In genomic region chr3:64161481-64161952, GRCh38 we compare ENCODE assay signal across 11 cellular contexts.
DNase-seq lines count a peak whose midpoint lies in the region; ATAC-seq and TF ChIP-seq lines count a peak whose summit lies in the region.
"Had no signal": no experiment of that assay in that cellular context is flagged by ENCODE, and none has a peak within 500 bp of the region (broad histone marks: within the 10 kb centered on the region; RNA-seq: fewer than 3 reads in every experiment).

No MANE protein-coding gene starts in this region.

- H3K27ac Mint-ChIP-seq in activated CD4-positive, alpha-beta memory T cell treated with anti-CD3 and anti-CD28 coated beads, Interleukin-2, amount 10 ng/mL, durations not matched to agents 7 days and 5 days: no peak overlapping the region

- no peaks in the 10 kb centered on the region for H3K9me3 ChIP-seq in heart left ventricle
- no peaks in the 10 kb centered on the region for H3K9me3 ChIP-seq in SJCRH30 (replicated peaks)
- no peaks in the 10 kb centered on the region for H3K9me3 ChIP-seq in suprapubic skin
- H3K9me3 ChIP-seq: spleen had no signal

- H3K36me3 ChIP-seq in heart left ventricle: peaks cover 0 to 46% (median 23%) of the 10 kb centered on the region in 9 donors
- no peaks in the 10 kb centered on the region for H3K36me3 ChIP-seq in SJCRH30
- H3K36me3 ChIP-seq in suprapubic skin: peaks cover 22% of the 10 kb centered on the region

- H3K27me3 Mint-ChIP-seq in activated CD4-positive, alpha-beta memory T cell treated with anti-CD3 and anti-CD28 coated beads, Interleukin-2, amount 10 ng/mL, durations not matched to agents 7 days and 5 days: peaks cover 7% of the 10 kb centered on the region

- CTCF ChIA-PET in activated CD4-positive, alpha-beta memory T cell treated with anti-CD3 and anti-CD28 coated beads, Interleukin-2, amount 10 ng/mL, durations not matched to agents 7 days and 5 days (lab: Charles Lee): no interaction called here

- H3K27me3 ChIP-seq in heart left ventricle (no peaks in the 10 kb centered on the region), SJCRH30 (no peaks in the 10 kb centered on the region), suprapubic skin (no peaks in the 10 kb centered on the region)
- H3K27me3 ChIP-seq: spleen had no signal

- in situ Hi-C loops in ACHN (cut with HindIII; ENCODE audit: low pct_ligation_motif_present, low pct_unique_long_range_greater_than_20kb, low sequenced_read_pairs): no loop called here

- TF ChIP-seq EP300 in suprapubic skin (IDR thresholded peaks at IDR 0.05): no peak

- TF ChIP-seq POLR2A in heart left ventricle (IDR thresholded peaks at IDR 0.05) (no peak), suprapubic skin (IDR thresholded peaks at IDR 0.05) (no peak)

- H3K36me3 Mint-ChIP-seq in activated CD4-positive, alpha-beta memory T cell treated with anti-CD3 and anti-CD28 coated beads, Interleukin-2, amount 10 ng/mL, durations not matched to agents 7 days and 5 days (ENCODE audit: low read depth): no peaks in the 10 kb centered on the region

- WGBS in heart left ventricle, 4 donors: 12 to 29% (median 21%) methylated on average over 2 of the region's 2 CpGs
- WGBS in suprapubic skin: 4% methylated on average over 2 of the region's 2 CpGs

- POLR2A ChIA-PET in activated CD4-positive, alpha-beta memory T cell treated with anti-CD3 and anti-CD28 coated beads, Interleukin-2, amount 10 ng/mL, durations not matched to agents 7 days and 5 days (lab: Charles Lee): no interaction called here

- H3K27ac ChIP-seq in heart left ventricle (peak overlapping the region in 11 of 12 donors; percentile 27 to 75 (median 54)), SJCRH30 (no peak overlapping the region), suprapubic skin (no peak overlapping the region)
- H3K27ac ChIP-seq: spleen had no signal

- intact Hi-C loops in heart left ventricle (cut with DNase I) (loop anchor here in 7 of 10 donors (5.0 to 10.0 kb wide), 5 partner anchors 53 to 233 kb away; no protein-coding TSS in a partner anchor), cardiac septum (cut with DNase I) (loop anchor here (5.0 kb wide), 1 partner anchor 99 kb away; no protein-coding TSS in a partner anchor)

- DNase-seq in heart left ventricle: no peak
- DNase-seq in cardiac septum (ENCODE audit: low spot score): no peak
- DNase-seq in SJCRH30: peak; percentile 8 to 47
- peak; percentile 30 for DNase-seq in iPS-NIHi11 (ENCODE audit: low spot score)
- no peak for DNase-seq in suprapubic skin (ENCODE audit: low spot score in 2 of 2)
- DNase-seq in retina: no peak
- no peak for DNase-seq in ACHN
- no peak for DNase-seq in activated CD4-positive, alpha-beta memory T cell treated with anti-CD3 and anti-CD28 coated beads, Interleukin-2, amount 10 ng/mL, durations not matched to agents 7 days and 5 days
- DNase-seq: aorta, NCI-H2081 treated with DMSO at 0.1 percent for 48 hours, spleen had no signal

- H3K4me1 ChIP-seq in heart left ventricle: peaks cover 0 to 47% (median 23%) of the 10 kb centered on the region in 12 donors
- H3K4me1 ChIP-seq in SJCRH30: peaks cover 6% of the 10 kb centered on the region; the same call in 1 of the 2 replicates
- H3K4me1 ChIP-seq in suprapubic skin: peaks cover 71% of the 10 kb centered on the region

- peaks cover 3% of the 10 kb centered on the region for H3K4me1 Mint-ChIP-seq in activated CD4-positive, alpha-beta memory T cell treated with anti-CD3 and anti-CD28 coated beads, Interleukin-2, amount 10 ng/mL, durations not matched to agents 7 days and 5 days

- no peak overlapping the region for H3K4me3 Mint-ChIP-seq in activated CD4-positive, alpha-beta memory T cell treated with anti-CD3 and anti-CD28 coated beads, Interleukin-2, amount 10 ng/mL, durations not matched to agents 7 days and 5 days

- peak; percentile 61 to 90 (median 72) for ATAC-seq in heart left ventricle

- H3K4me3 ChIP-seq in heart left ventricle: no peak overlapping the region
- H3K4me3 ChIP-seq in SJCRH30: no peak overlapping the region
- no peak overlapping the region for H3K4me3 ChIP-seq in suprapubic skin
- H3K4me3 ChIP-seq: spleen had no signal

- TF ChIP-seq CTCF in heart left ventricle (IDR thresholded peaks at IDR 0.05) (no peak), suprapubic skin (IDR thresholded peaks at IDR 0.05) (no peak)

- no peaks in the 10 kb centered on the region for H3K9me3 Mint-ChIP-seq in activated CD4-positive, alpha-beta memory T cell treated with anti-CD3 and anti-CD28 coated beads, Interleukin-2, amount 10 ng/mL, durations not matched to agents 7 days and 5 days

Comparison
In these comparisons a context has a peak if more than half of its experiments do, and no peak if none do; other contexts are left out.
1. DNase-seq: peak in SJCRH30 (2 of 2) and iPS-NIHi11 (single experiment); none in heart left ventricle (0 of 5), cardiac septum (single experiment), suprapubic skin (0 of 2), retina (single experiment), ACHN (single experiment) and activated CD4-positive, alpha-beta memory T cell treated with anti-CD3 and anti-CD28 coated beads, Interleukin-2, amount 10 ng/mL, durations not matched to agents 7 days and 5 days (single experiment).
2. H3K27ac ChIP-seq: peak in heart left ventricle (11 of 12); none in SJCRH30 (single experiment) and suprapubic skin (single experiment).